Comparison of ENCODE assay signal across 15 cellular contexts in genomic region chr1:7012461-7012924, GRCh38.
DNase-seq lines count a peak whose midpoint lies in the region; ATAC-seq lines count a peak whose summit lies in the region.
"Had no signal": no experiment of that assay in that cellular context is flagged by ENCODE, and none has a peak within 500 bp of the region (broad histone marks: within the 10 kb centered on the region; RNA-seq: fewer than 3 reads in every experiment).

No MANE protein-coding gene starts in this region.

- no peaks in the 10 kb centered on the region for H3K36me3 Mint-ChIP-seq in activated naive CD8-positive, alpha-beta T cell treated with anti-CD3 and anti-CD28 coated beads for 36 hours
- H3K36me3 Mint-ChIP-seq in activated naive CD8-positive, alpha-beta T cell treated with anti-CD3 and anti-CD28 coated beads, Interleukin-2, amount 50 U/mL, for 24 hours (ENCODE audit: low read depth), result no peaks in the 10 kb centered on the region

- ATAC-seq in activated naive CD8-positive, alpha-beta T cell treated with anti-CD3 and anti-CD28 coated beads, Interleukin-2, amount 50 U/mL, for 24 hours, result no peak
- ATAC-seq: GM23338 had no signal

- peak overlapping the region; percentile 27 for H3K4me3 Mint-ChIP-seq in activated naive CD8-positive, alpha-beta T cell treated with anti-CD3 and anti-CD28 coated beads for 36 hours
- no peak overlapping the region for H3K4me3 Mint-ChIP-seq in activated naive CD8-positive, alpha-beta T cell treated with anti-CD3 and anti-CD28 coated beads, Interleukin-2, amount 50 U/mL, for 24 hours
- H3K4me3 Mint-ChIP-seq: CD4-positive, alpha-beta T cell; GM23338; H9 had no signal

- no peak overlapping the region for H3K27ac Mint-ChIP-seq in activated naive CD8-positive, alpha-beta T cell treated with anti-CD3 and anti-CD28 coated beads for 36 hours
- H3K27ac Mint-ChIP-seq in activated naive CD8-positive, alpha-beta T cell treated with anti-CD3 and anti-CD28 coated beads, Interleukin-2, amount 50 U/mL, for 24 hours, result no peak overlapping the region
- H3K27ac Mint-ChIP-seq: CD4-positive, alpha-beta T cell; GM23338; H9 had no signal

- H3K4me1 Mint-ChIP-seq in activated naive CD8-positive, alpha-beta T cell treated with anti-CD3 and anti-CD28 coated beads for 36 hours, result no peaks in the 10 kb centered on the region
- H3K4me1 Mint-ChIP-seq in activated naive CD8-positive, alpha-beta T cell treated with anti-CD3 and anti-CD28 coated beads, Interleukin-2, amount 50 U/mL, for 24 hours, result no peaks in the 10 kb centered on the region
- H3K4me1 Mint-ChIP-seq: H9 had no signal

- no peaks in the 10 kb centered on the region for H3K9me3 Mint-ChIP-seq in activated naive CD8-positive, alpha-beta T cell treated with anti-CD3 and anti-CD28 coated beads for 36 hours
- H3K9me3 Mint-ChIP-seq in activated naive CD8-positive, alpha-beta T cell treated with anti-CD3 and anti-CD28 coated beads, Interleukin-2, amount 50 U/mL, for 24 hours, result no peaks in the 10 kb centered on the region
- H3K9me3 Mint-ChIP-seq: CD4-positive, alpha-beta T cell; GM23338; H9 had no signal

- no peak for DNase-seq in activated naive CD8-positive, alpha-beta T cell treated with anti-CD3 and anti-CD28 coated beads for 36 hours
- DNase-seq in activated naive CD8-positive, alpha-beta T cell treated with anti-CD3 and anti-CD28 coated beads, Interleukin-2, amount 50 U/mL, for 24 hours, result no peak
- DNase-seq in HT1080 (ENCODE audit: low read depth), result peak; percentile 25
- DNase-seq in ecto neural progenitor cell (ENCODE audit: low spot score), result peak; percentile 23
- DNase-seq in mesenteric fat pad (ENCODE audit: low spot score), result peak; percentile 82
- no peak for DNase-seq in NOMO-1 treated with dmso at 0.1 percent for 144 hours (lab: John Stamatoyannopoulos, UW; ENCODE audit: unreplicated experiment)
- DNase-seq in HK-2 (ENCODE audit: unreplicated experiment), result no peak
- DNase-seq in middle frontal gyrus (ENCODE audit: extremely low spot score, low spot score), result no peak
- DNase-seq: AML-193; C1 segment of cervical spinal cord; Calu3; CD4-positive, alpha-beta T cell; DMS 273 treated with DMSO at 0.1 percent for 48 hours; H9 had no signal

- no peaks in the 10 kb centered on the region for H3K27me3 Mint-ChIP-seq in activated naive CD8-positive, alpha-beta T cell treated with anti-CD3 and anti-CD28 coated beads for 36 hours
- no peaks in the 10 kb centered on the region for H3K27me3 Mint-ChIP-seq in activated naive CD8-positive, alpha-beta T cell treated with anti-CD3 and anti-CD28 coated beads, Interleukin-2, amount 50 U/mL, for 24 hours
- H3K27me3 Mint-ChIP-seq: CD4-positive, alpha-beta T cell had no signal

Comparison
In these comparisons a context has a peak if more than half of its experiments do, and no peak if none do; other contexts are left out.
1. DNase-seq: peak in HT1080 (single experiment), ecto neural progenitor cell (single experiment) and mesenteric fat pad (single experiment); none in activated naive CD8-positive, alpha-beta T cell treated with anti-CD3 and anti-CD28 coated beads for 36 hours (single experiment), activated naive CD8-positive, alpha-beta T cell treated with anti-CD3 and anti-CD28 coated beads, Interleukin-2, amount 50 U/mL, for 24 hours (single experiment), NOMO-1 treated with dmso at 0.1 percent for 144 hours (single experiment), HK-2 (single experiment) and middle frontal gyrus (single experiment).